17 cellular contexts compared by ENCODE assay signal in genomic region chr7:50203521-50203920, GRCh38.
"Had no signal": no experiment of that assay in that cellular context is flagged by ENCODE, and none has a peak within 500 bp of the region (broad histone marks: within the 10 kb centered on the region; RNA-seq: fewer than 3 reads in every experiment).

No MANE protein-coding gene starts in this region.

- H3K27me3 Mint-ChIP-seq: brain; central memory CD8-positive, alpha-beta T cell had no signal

- H3K36me3 Mint-ChIP-seq: brain, WTC11 had no signal

- H3K27me3 ChIP-seq: foreskin keratinocyte, spleen, thyroid gland, uterus had no signal

- H3K9me3 Mint-ChIP-seq: brain; central memory CD8-positive, alpha-beta T cell; T-helper 1 cell treated with Interleukin-12 subunit alpha and Interleukin-12 subunit beta and Interleukin-4 antibody, amounts not matched to agents 30 μg/mL and 1 μg/mL, for 36 hours; WTC11 had no signal

- H3K27ac Mint-ChIP-seq: activated naive CD4-positive, alpha-beta T cell treated with anti-CD3 and anti-CD28 coated beads, Interleukin-2, amount 10 ng/mL, durations not matched to agents 7 days and 5 days; brain; T-helper 1 cell treated with Interleukin-12 subunit alpha and Interleukin-12 subunit beta and Interleukin-4 antibody, amounts not matched to agents 30 μg/mL and 1 μg/mL, for 36 hours; WTC11 had no signal

- H3K4me3 Mint-ChIP-seq: activated naive CD4-positive, alpha-beta T cell treated with anti-CD3 and anti-CD28 coated beads, Interleukin-2, amount 10 ng/mL, durations not matched to agents 7 days and 5 days; brain; central memory CD8-positive, alpha-beta T cell; T-helper 1 cell treated with Interleukin-12 subunit alpha and Interleukin-12 subunit beta and Interleukin-4 antibody, amounts not matched to agents 30 μg/mL and 1 μg/mL, for 36 hours; WTC11 had no signal

- DNase-seq: activated CD4-positive, alpha-beta T cell treated with anti-CD3 and anti-CD28 coated beads, Interleukin-2, amount 50 U/mL, for 1 hour; activated naive CD4-positive, alpha-beta T cell treated with anti-CD3 and anti-CD28 coated beads, Interleukin-2, amount 10 ng/mL, durations not matched to agents 7 days and 5 days; activated T-cell treated with anti-CD3 and anti-CD28 coated beads, Interleukin-2, amount 50 U/mL, for 1 hour; cortex of kidney; effector CD4-positive, alpha-beta T cell; foreskin keratinocyte; glutamatergic neuron; kidney glomerular epithelial cell; mesendoderm; spleen; thyroid gland; uterus had no signal

- H3K36me3 ChIP-seq: spleen, thyroid gland, uterus had no signal

- ATAC-seq: foreskin keratinocyte, sciatic nerve, WTC11 had no signal

- H3K9me3 ChIP-seq: spleen, thyroid gland, uterus had no signal

- H3K4me3 ChIP-seq: spleen, thyroid gland, uterus had no signal

- H3K27ac ChIP-seq: foreskin keratinocyte, spleen, thyroid gland, uterus had no signal

- H3K4me1 ChIP-seq: foreskin keratinocyte, thyroid gland, uterus had no signal

- H3K4me1 Mint-ChIP-seq: brain had no signal
